In the genomic region with DNA sequence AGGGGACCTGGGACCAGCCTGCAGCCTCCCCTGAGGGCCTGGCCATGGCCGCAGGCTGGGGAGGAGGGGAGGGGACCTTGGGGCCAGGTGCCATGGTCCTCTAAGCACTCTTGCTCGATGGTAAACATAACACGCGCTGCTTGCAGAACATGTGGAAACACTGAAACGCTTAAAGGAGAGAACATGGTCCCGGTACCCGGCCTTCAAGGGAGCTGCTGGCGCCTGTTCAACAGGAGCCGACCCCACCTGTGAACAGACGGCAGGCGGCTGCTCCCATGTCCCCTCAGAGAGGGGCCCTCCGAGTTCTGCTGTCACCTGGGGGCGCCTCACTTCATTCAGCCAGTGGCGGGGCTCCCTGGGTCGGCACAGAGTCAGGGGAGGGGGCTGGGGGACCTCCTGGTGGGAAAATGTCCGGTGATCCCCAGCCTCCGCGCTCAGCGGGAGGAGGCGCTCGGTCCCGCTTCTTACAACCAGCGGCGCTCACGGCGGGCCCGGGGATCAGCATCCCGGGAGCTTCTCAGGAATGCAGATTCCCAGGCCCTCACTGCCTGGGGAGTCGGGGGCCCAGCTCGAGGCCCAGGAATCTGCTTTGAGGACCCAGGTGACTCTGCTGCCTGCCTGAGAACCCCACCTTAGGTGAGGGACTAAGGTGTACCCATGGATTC, we compare ENCODE assay signal across 22 cellular contexts. TPM values are rescaled to one million over a fixed set of nuclear protein-coding genes. Genes with fewer than 3 reads are reported as not detected.
"Had no signal": no experiment of that assay in that cellular context is flagged by ENCODE, and none has a peak within 500 bp of the region (broad histone marks: within the 10 kb centered on the region; RNA-seq: fewer than 3 reads in every experiment).

No MANE protein-coding gene starts in this region.

- H3K9me3 Mint-ChIP-seq: activated CD4-positive, alpha-beta memory T cell treated with anti-CD3 and anti-CD28 coated beads, Interleukin-2, amount 10 ng/mL, durations not matched to agents 7 days and 5 days; immature natural killer cell; mesothelial cell of epicardium; neural crest cell had no signal

- H3K27ac ChIP-seq: ascending aorta, esophagus muscularis mucosa, lower lobe of right lung, pancreas, skin epidermis had no signal

- H3K4me1 Mint-ChIP-seq: activated CD4-positive, alpha-beta T cell treated with anti-CD3 and anti-CD28 coated beads for 36 hours; immature natural killer cell; mesothelial cell of epicardium had no signal

- H3K36me3 ChIP-seq: ascending aorta, esophagus muscularis mucosa, lower lobe of right lung, pancreas had no signal

- H3K9me3 ChIP-seq: ascending aorta, esophagus muscularis mucosa, lower lobe of right lung, pancreas had no signal

- DNase-seq: activated CD4-positive, alpha-beta memory T cell treated with anti-CD3 and anti-CD28 coated beads, Interleukin-2, amount 10 ng/mL, durations not matched to agents 7 days and 5 days; activated CD4-positive, alpha-beta T cell treated with anti-CD3 and anti-CD28 coated beads for 36 hours; activated gamma-delta T cell treated with Interleukin-2 at 50 U/mL for 16 hours; activated naive CD8-positive, alpha-beta T cell treated with anti-CD3 and anti-CD28 coated beads for 36 hours; activated T-cell treated with anti-CD3 and anti-CD28 coated beads, Interleukin-2, amount 50 U/mL, for 48 hours; hypothalamus; immature natural killer cell; lower lobe of right lung; pancreas had no signal

- H3K4me3 ChIP-seq: ascending aorta, esophagus muscularis mucosa, lower lobe of right lung, pancreas, skin epidermis had no signal

- H3K4me1 ChIP-seq: lower lobe of right lung, pancreas had no signal

- H3K27ac Mint-ChIP-seq: activated CD4-positive, alpha-beta memory T cell treated with anti-CD3 and anti-CD28 coated beads, Interleukin-2, amount 10 ng/mL, durations not matched to agents 7 days and 5 days; activated CD4-positive, alpha-beta T cell treated with anti-CD3 and anti-CD28 coated beads for 36 hours; activated naive CD8-positive, alpha-beta T cell treated with anti-CD3 and anti-CD28 coated beads for 36 hours; immature natural killer cell; mesothelial cell of epicardium had no signal

- H3K36me3 Mint-ChIP-seq: immature natural killer cell, mesothelial cell of epicardium had no signal

- H3K4me3 Mint-ChIP-seq: activated CD4-positive, alpha-beta memory T cell treated with anti-CD3 and anti-CD28 coated beads, Interleukin-2, amount 10 ng/mL, durations not matched to agents 7 days and 5 days; activated CD4-positive, alpha-beta T cell treated with anti-CD3 and anti-CD28 coated beads for 36 hours; activated naive CD8-positive, alpha-beta T cell treated with anti-CD3 and anti-CD28 coated beads for 36 hours; immature natural killer cell; mesothelial cell of epicardium; neural crest cell had no signal

RNA-seq across cellular contexts. Expression of gene SSTR5, which starts 0.9 kb away (rescaled TPM):
- total RNA-seq: activated CD4-positive, alpha-beta memory T cell treated with anti-CD3 and anti-CD28 coated beads, Interleukin-2, amount 10 ng/mL, durations not matched to agents 7 days and 5 days; activated CD4-positive, alpha-beta T cell treated with anti-CD3 and anti-CD28 coated beads for 36 hours; activated naive CD8-positive, alpha-beta T cell treated with anti-CD3 and anti-CD28 coated beads for 36 hours; ascending aorta; bronchial epithelial cell; chondrocyte; esophagus muscularis mucosa; fibroblast of villous mesenchyme; lower lobe of right lung; mesothelial cell of epicardium; neural crest cell had no signal
- polyA plus RNA-seq: immature natural killer cell, thymus had no signal

RNA-seq across cellular contexts. Expression of gene C1QTNF8, which starts 24.4 kb away (rescaled TPM):
- total RNA-seq: activated CD4-positive, alpha-beta memory T cell treated with anti-CD3 and anti-CD28 coated beads, Interleukin-2, amount 10 ng/mL, durations not matched to agents 7 days and 5 days; activated CD4-positive, alpha-beta T cell treated with anti-CD3 and anti-CD28 coated beads for 36 hours; activated naive CD8-positive, alpha-beta T cell treated with anti-CD3 and anti-CD28 coated beads for 36 hours; ascending aorta; bronchial epithelial cell; chondrocyte; dermis microvascular lymphatic vessel endothelial cell; esophagus muscularis mucosa; fibroblast of villous mesenchyme; lower lobe of right lung; mesothelial cell of epicardium; myocyte; pancreas; renal cortical epithelial cell; urinary bladder had no signal
- polyA plus RNA-seq: immature natural killer cell, urinary bladder had no signal
